Comparison of ENCODE assay signal across 13 cellular contexts in genomic region chr6:14458669-14459266, GRCh38.
A peak's percentile ranks its signal among the peaks of the same experiment; 100 is the strongest.
DNase-seq lines count a peak whose midpoint lies in the region.
"Had no signal": no experiment of that assay in that cellular context is flagged by ENCODE, and none has a peak within 500 bp of the region (broad histone marks: within the 10 kb centered on the region; RNA-seq: fewer than 3 reads in every experiment).

No MANE protein-coding gene starts in this region.

- peak; percentile 33 for DNase-seq in GM04504 (ENCODE audit: low read depth)
- peak; percentile 49 for DNase-seq in OCI-M1 (lab: John Stamatoyannopoulos, UW)
- DNase-seq in fibroblast of gingiva (ENCODE audit: low read depth), result peak; percentile 80
- peak; percentile 40 for DNase-seq in renal cortical epithelial cell (ENCODE audit: low read depth)
- DNase-seq in amygdala (lab: John Stamatoyannopoulos, UW), result no peak
- DNase-seq in SW 1271 (lab: John Stamatoyannopoulos, UW), result no peak
- DNase-seq in stimulated activated CD4-positive, alpha-beta T cell treated with anti-CD3 and anti-CD28 coated beads, Interleukin-15, amount 100 ng/mL, for 24 hours, result no peak
- DNase-seq in activated CD8-positive, alpha-beta memory T cell treated with anti-CD3 and anti-CD28 coated beads, Interleukin-2, amount 50 U/mL, for 4 hours, result no peak
- DNase-seq: adrenal gland; effector memory CD8-positive, alpha-beta T cell; H9; NCI-H2107; testis had no signal

Comparison
In these comparisons a context has a peak if more than half of its experiments do, and no peak if none do; other contexts are left out.
1. DNase-seq: peak in GM04504 (single experiment), OCI-M1 (single experiment), fibroblast of gingiva (single experiment) and renal cortical epithelial cell (single experiment); none in amygdala (0 of 56), SW 1271 (0 of 2), stimulated activated CD4-positive, alpha-beta T cell treated with anti-CD3 and anti-CD28 coated beads, Interleukin-15, amount 100 ng/mL, for 24 hours (single experiment) and activated CD8-positive, alpha-beta memory T cell treated with anti-CD3 and anti-CD28 coated beads, Interleukin-2, amount 50 U/mL, for 4 hours (single experiment).